Comparison of ENCODE assay signal across 1 cellular context in genomic region chr20:50929299-50930138, GRCh38.
A peak's percentile ranks its signal among the peaks of the same experiment; 100 is the strongest.
TF ChIP-seq lines count a peak whose summit lies in the region.

No MANE protein-coding gene starts in this region.

TF ChIP-seq in K562, 482 proteins besides CTCF, POLR2A, EP300 and RAD21 (continued from another document and continues in another):
- TF ChIP-seq MXD1 (CRISPR knock-in tag; IDR thresholded peaks at IDR 0.05; ENCODE audit: borderline replicate concordance, poor library complexity, severe bottlenecking), result no peak
- TF ChIP-seq KAT8 (IDR thresholded peaks at IDR 0.05; ENCODE audit: low read depth), result no peak
- no peak for TF ChIP-seq CBFB (CRISPR knock-in tag; IDR thresholded peaks at IDR 0.05)
- TF ChIP-seq FOXM1 (IDR thresholded peaks at IDR 0.05; ENCODE audit: low read depth), result peak; percentile 42; the same call in 1 of the 2 replicates
- TF ChIP-seq FOXM1 (CRISPR knock-in tag; IDR thresholded peaks at IDR 0.05; ENCODE audit: low read depth), result no peak
- TF ChIP-seq ZNF79 (CRISPR knock-in tag; IDR thresholded peaks at IDR 0.05; ENCODE audit: low read depth), result 0 out of 2 replicates have a peak, but pooled peaks have one; percentile 24
- TF ChIP-seq ASH1L (IDR thresholded peaks at IDR 0.05; ENCODE audit: borderline replicate concordance, low read depth, partially characterized antibody), result no peak
- no peak; the same call in 1 of the 2 replicates for TF ChIP-seq THAP12 (CRISPR knock-in tag; IDR thresholded peaks at IDR 0.05)
- no peak for TF ChIP-seq TFAM (CRISPR knock-in tag; conservative IDR thresholded peaks at IDR 0.05)
- no peak for TF ChIP-seq MTF1 (CRISPR knock-in tag; IDR thresholded peaks at IDR 0.05; ENCODE audit: borderline replicate concordance)
- TF ChIP-seq ZNF174 (CRISPR knock-in tag; IDR thresholded peaks at IDR 0.05), result no peak
- no peak for TF ChIP-seq ATF3 (IDR thresholded peaks at IDR 0.05)
- peak; percentile 73; the same call in 1 of the 2 replicates for TF ChIP-seq ATF3 (CRISPR knock-in tag; conservative IDR thresholded peaks at IDR 0.05)
- TF ChIP-seq CREB3L1 (IDR thresholded peaks at IDR 0.05; ENCODE audit: borderline replicate concordance, low read depth), result peak; percentile 45; the same call in 1 of the 2 replicates
- no peak for TF ChIP-seq NR0B1 (IDR thresholded peaks at IDR 0.05; ENCODE audit: partially characterized antibody)
- TF ChIP-seq ZNF239 (CRISPR knock-in tag; IDR thresholded peaks at IDR 0.05), result peak; percentile 30; the same call in 1 of the 2 replicates
- TF ChIP-seq EHMT2 (IDR thresholded peaks at IDR 0.05), result peak; percentile 64
- no peak; the same call in 1 of the 2 replicates for TF ChIP-seq RAD51 (IDR thresholded peaks at IDR 0.05; ENCODE audit: borderline replicate concordance, low read depth)
- TF ChIP-seq ZNF277 (CRISPR knock-in tag; IDR thresholded peaks at IDR 0.05; ENCODE audit: borderline replicate concordance), result no peak
- no peak for TF ChIP-seq SRSF9 (IDR thresholded peaks at IDR 0.05; ENCODE audit: borderline replicate concordance, low read depth, low read length)
- TF ChIP-seq PPARD (CRISPR knock-in tag; IDR thresholded peaks at IDR 0.05), result no peak
- TF ChIP-seq HINFP (tag; conservative IDR thresholded peaks at IDR 0.05; ENCODE audit: low read depth), result no peak
- TF ChIP-seq ZNF280B (CRISPR knock-in tag; IDR thresholded peaks at IDR 0.05), result no peak
- TF ChIP-seq CUX1 (CRISPR knock-in tag; IDR thresholded peaks at IDR 0.05), result no peak
- no peak for TF ChIP-seq WHSC1 (IDR thresholded peaks at IDR 0.05; ENCODE audit: low read length)
- no peak for TF ChIP-seq RBM15 (IDR thresholded peaks at IDR 0.05; ENCODE audit: insufficient read depth, low read length)
- TF ChIP-seq ZNF561 (CRISPR knock-in tag; conservative IDR thresholded peaks at IDR 0.05), result no peak
- no peak for TF ChIP-seq REST (CRISPR knock-in tag; IDR thresholded peaks at IDR 0.05; ENCODE audit: low read depth)
- TF ChIP-seq CBX3 (IDR thresholded peaks at IDR 0.05; ENCODE audit: borderline replicate concordance in 1 of 2, low read length in 2 of 2), result peak in 1 of 2 experiments; percentile 91; a peak in 2 of 3 replicates
- TF ChIP-seq MAZ (CRISPR knock-in tag; conservative IDR thresholded peaks at IDR 0.05 in 1 of 2, IDR thresholded peaks at IDR 0.05 in 1 of 2), result peak; percentile 85 to 97
- no peak for TF ChIP-seq NR2F6 (CRISPR knock-in tag; IDR thresholded peaks at IDR 0.05)
- TF ChIP-seq CBX2 (IDR thresholded peaks at IDR 0.05; ENCODE audit: insufficient read depth, low read length, poor library complexity, severe bottlenecking), result no peak
- TF ChIP-seq HDAC1 (IDR thresholded peaks at IDR 0.05), result peak in 1 of 2 experiments; percentile 50; a peak in 2 of 4 replicates
- peak; percentile 94 for TF ChIP-seq RNF2 (IDR thresholded peaks at IDR 0.05)
- no peak for TF ChIP-seq USF2 (CRISPR knock-in tag; IDR thresholded peaks at IDR 0.05)
- peak; percentile 50; the same call in 1 of the 2 replicates for TF ChIP-seq JUN (IDR thresholded peaks at IDR 0.05; ENCODE audit: borderline replicate concordance, low read depth, low read length)
- no peak for TF ChIP-seq JUN (CRISPR knock-in tag; IDR thresholded peaks at IDR 0.05; ENCODE audit: borderline replicate concordance)
- TF ChIP-seq NR4A1 (CRISPR knock-in tag; IDR thresholded peaks at IDR 0.05), result no peak
- peak; percentile 68; the same call in 1 of the 2 replicates for TF ChIP-seq NR4A1 (tag; IDR thresholded peaks at IDR 0.05)
- no peak for TF ChIP-seq NR1H2 (CRISPR knock-in tag; IDR thresholded peaks at IDR 0.05)
